1 cellular context compared by ENCODE assay signal in genomic region chr1:156001021-156001681, GRCh38.
TF ChIP-seq lines count a peak whose summit lies in the region.

No MANE protein-coding gene starts in this region.

TF ChIP-seq in K562, 482 proteins besides CTCF, POLR2A, EP300 and RAD21:
- TF ChIP-seq NFIC (IDR thresholded peaks at IDR 0.05), result peak; percentile 39
- TF ChIP-seq, protein P1, sequence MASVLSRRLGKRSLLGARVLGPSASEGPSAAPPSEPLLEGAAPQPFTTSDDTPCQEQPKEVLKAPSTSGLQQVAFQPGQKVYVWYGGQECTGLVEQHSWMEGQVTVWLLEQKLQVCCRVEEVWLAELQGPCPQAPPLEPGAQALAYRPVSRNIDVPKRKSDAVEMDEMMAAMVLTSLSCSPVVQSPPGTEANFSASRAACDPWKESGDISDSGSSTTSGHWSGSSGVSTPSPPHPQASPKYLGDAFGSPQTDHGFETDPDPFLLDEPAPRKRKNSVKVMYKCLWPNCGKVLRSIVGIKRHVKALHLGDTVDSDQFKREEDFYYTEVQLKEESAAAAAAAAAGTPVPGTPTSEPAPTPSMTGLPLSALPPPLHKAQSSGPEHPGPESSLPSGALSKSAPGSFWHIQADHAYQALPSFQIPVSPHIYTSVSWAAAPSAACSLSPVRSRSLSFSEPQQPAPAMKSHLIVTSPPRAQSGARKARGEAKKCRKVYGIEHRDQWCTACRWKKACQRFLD (CRISPR knock-in tag; IDR thresholded peaks at IDR 0.05), result 0 out of 2 replicates have a peak, but pooled peaks have one; percentile 26
- TF ChIP-seq FOXK2 (conservative IDR thresholded peaks at IDR 0.05 in 1 of 2, IDR thresholded peaks at IDR 0.05 in 1 of 2; ENCODE audit: low read depth in 2 of 2), result 0 out of 4 replicates have a peak, but pooled peaks of 1 of the 2 experiments have one; percentile 3
- TF ChIP-seq ZNF436 (CRISPR knock-in tag; IDR thresholded peaks at IDR 0.05), result no peak
- no peak for TF ChIP-seq ZKSCAN1 (IDR thresholded peaks at IDR 0.05; ENCODE audit: low read depth, low read length)
- TF ChIP-seq EP400 (IDR thresholded peaks at IDR 0.05), result 0 out of 2 replicates have a peak, but pooled peaks have one; percentile 7
- TF ChIP-seq, protein P2, sequence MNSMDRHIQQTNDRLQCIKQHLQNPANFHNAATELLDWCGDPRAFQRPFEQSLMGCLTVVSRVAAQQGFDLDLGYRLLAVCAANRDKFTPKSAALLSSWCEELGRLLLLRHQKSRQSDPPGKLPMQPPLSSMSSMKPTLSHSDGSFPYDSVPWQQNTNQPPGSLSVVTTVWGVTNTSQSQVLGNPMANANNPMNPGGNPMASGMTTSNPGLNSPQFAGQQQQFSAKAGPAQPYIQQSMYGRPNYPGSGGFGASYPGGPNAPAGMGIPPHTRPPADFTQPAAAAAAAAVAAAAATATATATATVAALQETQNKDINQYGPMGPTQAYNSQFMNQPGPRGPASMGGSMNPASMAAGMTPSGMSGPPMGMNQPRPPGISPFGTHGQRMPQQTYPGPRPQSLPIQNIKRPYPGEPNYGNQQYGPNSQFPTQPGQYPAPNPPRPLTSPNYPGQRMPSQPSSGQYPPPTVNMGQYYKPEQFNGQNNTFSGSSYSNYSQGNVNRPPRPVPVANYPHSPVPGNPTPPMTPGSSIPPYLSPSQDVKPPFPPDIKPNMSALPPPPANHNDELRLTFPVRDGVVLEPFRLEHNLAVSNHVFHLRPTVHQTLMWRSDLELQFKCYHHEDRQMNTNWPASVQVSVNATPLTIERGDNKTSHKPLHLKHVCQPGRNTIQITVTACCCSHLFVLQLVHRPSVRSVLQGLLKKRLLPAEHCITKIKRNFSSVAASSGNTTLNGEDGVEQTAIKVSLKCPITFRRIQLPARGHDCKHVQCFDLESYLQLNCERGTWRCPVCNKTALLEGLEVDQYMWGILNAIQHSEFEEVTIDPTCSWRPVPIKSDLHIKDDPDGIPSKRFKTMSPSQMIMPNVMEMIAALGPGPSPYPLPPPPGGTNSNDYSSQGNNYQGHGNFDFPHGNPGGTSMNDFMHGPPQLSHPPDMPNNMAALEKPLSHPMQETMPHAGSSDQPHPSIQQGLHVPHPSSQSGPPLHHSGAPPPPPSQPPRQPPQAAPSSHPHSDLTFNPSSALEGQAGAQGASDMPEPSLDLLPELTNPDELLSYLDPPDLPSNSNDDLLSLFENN (IDR thresholded peaks at IDR 0.05; ENCODE audit: low read depth in 2 of 2, low read length in 2 of 2), result no peak
- no peak for TF ChIP-seq FOXA3 (CRISPR knock-in tag; conservative IDR thresholded peaks at IDR 0.05 in 1 of 2, IDR thresholded peaks at IDR 0.05 in 1 of 2)
- TF ChIP-seq, protein P3, sequence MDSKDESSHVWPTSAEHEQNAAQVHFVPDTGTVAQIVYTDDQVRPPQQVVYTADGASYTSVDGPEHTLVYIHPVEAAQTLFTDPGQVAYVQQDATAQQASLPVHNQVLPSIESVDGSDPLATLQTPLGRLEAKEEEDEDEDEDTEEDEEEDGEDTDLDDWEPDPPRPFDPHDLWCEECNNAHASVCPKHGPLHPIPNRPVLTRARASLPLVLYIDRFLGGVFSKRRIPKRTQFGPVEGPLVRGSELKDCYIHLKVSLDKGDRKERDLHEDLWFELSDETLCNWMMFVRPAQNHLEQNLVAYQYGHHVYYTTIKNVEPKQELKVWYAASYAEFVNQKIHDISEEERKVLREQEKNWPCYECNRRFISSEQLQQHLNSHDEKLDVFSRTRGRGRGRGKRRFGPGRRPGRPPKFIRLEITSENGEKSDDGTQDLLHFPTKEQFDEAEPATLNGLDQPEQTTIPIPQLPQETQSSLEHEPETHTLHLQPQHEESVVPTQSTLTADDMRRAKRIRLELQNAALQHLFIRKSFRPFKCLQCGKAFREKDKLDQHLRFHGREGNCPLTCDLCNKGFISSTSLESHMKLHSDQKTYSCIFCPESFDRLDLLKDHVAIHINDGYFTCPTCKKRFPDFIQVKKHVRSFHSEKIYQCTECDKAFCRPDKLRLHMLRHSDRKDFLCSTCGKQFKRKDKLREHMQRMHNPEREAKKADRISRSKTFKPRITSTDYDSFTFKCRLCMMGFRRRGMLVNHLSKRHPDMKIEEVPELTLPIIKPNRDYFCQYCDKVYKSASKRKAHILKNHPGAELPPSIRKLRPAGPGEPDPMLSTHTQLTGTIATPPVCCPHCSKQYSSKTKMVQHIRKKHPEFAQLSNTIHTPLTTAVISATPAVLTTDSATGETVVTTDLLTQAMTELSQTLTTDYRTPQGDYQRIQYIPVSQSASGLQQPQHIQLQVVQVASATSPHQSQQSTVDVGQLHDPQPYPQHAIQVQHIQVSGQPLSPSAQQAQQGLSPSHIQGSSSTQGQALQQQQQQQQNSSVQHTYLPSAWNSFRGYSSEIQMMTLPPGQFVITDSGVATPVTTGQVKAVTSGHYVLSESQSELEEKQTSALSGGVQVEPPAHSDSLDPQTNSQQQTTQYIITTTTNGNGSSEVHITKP (IDR thresholded peaks at IDR 0.05; ENCODE audit: partially characterized antibody), result peak; percentile 94
- TF ChIP-seq ATF7 (IDR thresholded peaks at IDR 0.05), result 0 out of 2 replicates have a peak, but pooled peaks have one; percentile 14
- TF ChIP-seq E4F1 (CRISPR knock-in tag; IDR thresholded peaks at IDR 0.05; ENCODE audit: borderline replicate concordance), result no peak
- no peak for TF ChIP-seq ZNF184 (CRISPR knock-in tag; IDR thresholded peaks at IDR 0.05)
- no peak for TF ChIP-seq ARNT (IDR thresholded peaks at IDR 0.05)
- TF ChIP-seq, protein P4, sequence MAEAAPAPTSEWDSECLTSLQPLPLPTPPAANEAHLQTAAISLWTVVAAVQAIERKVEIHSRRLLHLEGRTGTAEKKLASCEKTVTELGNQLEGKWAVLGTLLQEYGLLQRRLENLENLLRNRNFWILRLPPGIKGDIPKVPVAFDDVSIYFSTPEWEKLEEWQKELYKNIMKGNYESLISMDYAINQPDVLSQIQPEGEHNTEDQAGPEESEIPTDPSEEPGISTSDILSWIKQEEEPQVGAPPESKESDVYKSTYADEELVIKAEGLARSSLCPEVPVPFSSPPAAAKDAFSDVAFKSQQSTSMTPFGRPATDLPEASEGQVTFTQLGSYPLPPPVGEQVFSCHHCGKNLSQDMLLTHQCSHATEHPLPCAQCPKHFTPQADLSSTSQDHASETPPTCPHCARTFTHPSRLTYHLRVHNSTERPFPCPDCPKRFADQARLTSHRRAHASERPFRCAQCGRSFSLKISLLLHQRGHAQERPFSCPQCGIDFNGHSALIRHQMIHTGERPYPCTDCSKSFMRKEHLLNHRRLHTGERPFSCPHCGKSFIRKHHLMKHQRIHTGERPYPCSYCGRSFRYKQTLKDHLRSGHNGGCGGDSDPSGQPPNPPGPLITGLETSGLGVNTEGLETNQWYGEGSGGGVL (CRISPR knock-in tag; IDR thresholded peaks at IDR 0.05), result no peak
- no peak for TF ChIP-seq HDAC3 (IDR thresholded peaks at IDR 0.05; ENCODE audit: borderline replicate concordance, partially characterized antibody)
